Comparison of ENCODE assay signal across 15 cellular contexts in the genomic region with DNA sequence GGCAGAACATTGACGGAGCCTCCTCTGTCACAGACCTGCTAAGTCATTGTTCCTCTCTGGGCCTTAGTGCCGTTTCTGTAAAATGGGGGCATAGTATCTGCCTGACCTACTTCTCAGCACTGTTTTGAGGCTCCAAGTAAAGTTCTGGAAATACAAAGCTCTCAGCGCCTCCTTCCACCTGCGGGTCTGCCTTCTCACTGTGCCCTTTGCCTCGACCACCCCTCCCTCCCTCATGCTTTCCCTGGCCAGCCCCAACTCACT. TPM values are rescaled to one million over a fixed set of nuclear protein-coding genes. Genes with fewer than 3 reads are reported as not detected.
DNase-seq lines count a peak whose midpoint lies in the region; ATAC-seq and TF ChIP-seq lines count a peak whose summit lies in the region.
"Had no signal": no experiment of that assay in that cellular context is flagged by ENCODE, and none has a peak within 500 bp of the region (broad histone marks: within the 10 kb centered on the region; RNA-seq: fewer than 3 reads in every experiment).

No MANE protein-coding gene starts in this region.

- in situ Hi-C loops in Panc1 (cut with HindIII; ENCODE audit: low pct_unique_long_range_greater_than_20kb, low sequenced_read_pairs): no loop called here

- BruUV-seq in Panc1 (replicated peaks; lab: Mats Ljungman, UMichigan): no TSS peak

- POLR2A ChIA-PET in Panc1 (lab: Charles Lee): no interaction called here

- H3K27ac ChIP-seq in Panc1 (ENCODE audit: low read length): peak overlapping the region; percentile 60
- peak overlapping the region; percentile 87 for H3K27ac ChIP-seq in duodenal mucosa (ENCODE audit: low read depth, low read length)
- peak overlapping the region; percentile 87 for H3K27ac ChIP-seq in subcutaneous abdominal adipose tissue (ENCODE audit: low read depth, low read length)
- H3K27ac ChIP-seq: C4-2B had no signal

- intact Hi-C loops in Panc1 (cut with micrococcal nuclease; ENCODE audit: unreplicated experiment): no loop called here

- H3K36me3 ChIP-seq in Panc1 (ENCODE audit: control insufficient read depth, insufficient read depth, low read length) (no peaks in the 10 kb centered on the region), duodenal mucosa (ENCODE audit: control insufficient read depth in 1 of 2, insufficient read depth in 2 of 2, low read length in 2 of 2) (no peaks in the 10 kb centered on the region), mucosa of stomach (ENCODE audit: control insufficient read depth, insufficient read depth, low read length) (no peaks in the 10 kb centered on the region), subcutaneous abdominal adipose tissue (ENCODE audit: control insufficient read depth in 5 of 5, insufficient read depth in 5 of 5, low read length in 5 of 5) (no peaks in the 10 kb centered on the region)

- H3K9ac ChIP-seq in duodenal mucosa (ENCODE audit: low read depth in 1 of 2, low read length in 2 of 2) (peak overlapping the region in 1 of 2 donors; percentile 32), mucosa of stomach (ENCODE audit: low read length) (peak overlapping the region; percentile 3), subcutaneous abdominal adipose tissue (ENCODE audit: low read length in 5 of 5) (peak overlapping the region in 3 of 5 donors; percentile 16 to 73 (median 68))

- H3K4me1 ChIP-seq in Panc1 (ENCODE audit: control insufficient read depth, insufficient read depth, low read length): peaks cover 13% of the 10 kb centered on the region
- peaks cover 29 to 30% of the 10 kb centered on the region in 2 donors for H3K4me1 ChIP-seq in duodenal mucosa (ENCODE audit: control insufficient read depth in 1 of 2, insufficient read depth in 2 of 2, low read length in 2 of 2)
- peaks cover 21% of the 10 kb centered on the region for H3K4me1 ChIP-seq in mucosa of stomach (ENCODE audit: control insufficient read depth, insufficient read depth, low read length)
- peaks cover 2 to 28% (median 25%) of the 10 kb centered on the region in 5 donors for H3K4me1 ChIP-seq in subcutaneous abdominal adipose tissue (ENCODE audit: control insufficient read depth in 5 of 5, insufficient read depth in 5 of 5, low read length in 5 of 5)

- CTCF ChIA-PET in Panc1 (lab: Charles Lee): no interaction called here

- DNase-seq in Panc1 (ENCODE audit: low read depth, low spot score) (no peak), NCI-H1105 treated with DMSO at 0.1 percent for 48 hours (lab: John Stamatoyannopoulos, UW) (no peak), GOT3 (lab: John Stamatoyannopoulos, UW) (no peak)
- no peak for DNase-seq in effector CD4-positive, alpha-beta T cell
- DNase-seq in stimulated activated CD4-positive, alpha-beta T cell treated with anti-CD3 and anti-CD28 coated beads, Interleukin-12 subunit alpha, Interleukin-12 subunit beta, amount 100 ng/mL, for 4 hours: no peak
- DNase-seq: activated T-cell treated with anti-CD3 and anti-CD28 coated beads, Interleukin-2, amount 50 U/mL, for 4 hours; GF-D8; RPMI8226; stimulated activated CD4-positive, alpha-beta T cell treated with anti-CD3 and anti-CD28 coated beads, Interleukin-1b, Interleukin-23, amount 100 ng/mL, for 48 hours; stimulated activated naive CD4-positive, alpha-beta T cell had no signal

- H3K9me3 ChIP-seq in Panc1 (ENCODE audit: control insufficient read depth, insufficient read depth, low read depth, low read length): no peaks in the 10 kb centered on the region
- no peaks in the 10 kb centered on the region for H3K9me3 ChIP-seq in duodenal mucosa (ENCODE audit: control insufficient read depth in 1 of 2, low read length in 2 of 2)
- no peaks in the 10 kb centered on the region for H3K9me3 ChIP-seq in mucosa of stomach (ENCODE audit: control insufficient read depth, low read length)
- no peaks in the 10 kb centered on the region for H3K9me3 ChIP-seq in subcutaneous abdominal adipose tissue (ENCODE audit: control insufficient read depth in 5 of 5, low read length in 5 of 5)
- H3K9me3 ChIP-seq: mucosa of descending colon had no signal

- TF ChIP-seq CTCF in Panc1 (IDR thresholded peaks at IDR 0.05): no peak

- no peak overlapping the region for H3K4me3 ChIP-seq in Panc1 (ENCODE audit: low read depth in 2 of 2, low read length in 2 of 2)
- no peak overlapping the region for H3K4me3 ChIP-seq in duodenal mucosa (ENCODE audit: low read depth in 1 of 2, low read length in 2 of 2)
- H3K4me3 ChIP-seq in mucosa of stomach (ENCODE audit: low read length): no peak overlapping the region
- no peak overlapping the region for H3K4me3 ChIP-seq in subcutaneous abdominal adipose tissue (ENCODE audit: low read depth in 1 of 5, low read length in 5 of 5)
- H3K4me3 ChIP-seq: mucosa of descending colon had no signal

- 0 out of 2 replicates have a peak, but pooled peaks have one; percentile 5 for ATAC-seq in Panc1
- ATAC-seq: activated T-cell treated with anti-CD3 and anti-CD28 coated beads, Interleukin-2, amount 50 U/mL, for 4 hours had no signal

- H3K27me3 ChIP-seq in Panc1 (ENCODE audit: control insufficient read depth, insufficient read depth, low read length): no peaks in the 10 kb centered on the region
- H3K27me3 ChIP-seq in duodenal mucosa (ENCODE audit: control insufficient read depth in 1 of 2, insufficient read depth in 2 of 2, low read length in 2 of 2): no peaks in the 10 kb centered on the region
- H3K27me3 ChIP-seq in mucosa of stomach (ENCODE audit: control insufficient read depth, insufficient read depth, low read length): no peaks in the 10 kb centered on the region
- H3K27me3 ChIP-seq in subcutaneous abdominal adipose tissue (ENCODE audit: control insufficient read depth in 5 of 5, insufficient read depth in 4 of 5, low read length in 5 of 5): no peaks in the 10 kb centered on the region

RNA-seq across cellular contexts. Expression of a gene that starts 15.4 kb away (rescaled TPM):
- total RNA-seq in Panc1 (2021; ENCODE audit: unreplicated experiment): 121 TPM
- 63.7 TPM for polyA plus RNA-seq in Panc1 (2012; ENCODE audit: insufficient read length)
